24 cellular contexts compared by ENCODE assay signal in the genomic region with DNA sequence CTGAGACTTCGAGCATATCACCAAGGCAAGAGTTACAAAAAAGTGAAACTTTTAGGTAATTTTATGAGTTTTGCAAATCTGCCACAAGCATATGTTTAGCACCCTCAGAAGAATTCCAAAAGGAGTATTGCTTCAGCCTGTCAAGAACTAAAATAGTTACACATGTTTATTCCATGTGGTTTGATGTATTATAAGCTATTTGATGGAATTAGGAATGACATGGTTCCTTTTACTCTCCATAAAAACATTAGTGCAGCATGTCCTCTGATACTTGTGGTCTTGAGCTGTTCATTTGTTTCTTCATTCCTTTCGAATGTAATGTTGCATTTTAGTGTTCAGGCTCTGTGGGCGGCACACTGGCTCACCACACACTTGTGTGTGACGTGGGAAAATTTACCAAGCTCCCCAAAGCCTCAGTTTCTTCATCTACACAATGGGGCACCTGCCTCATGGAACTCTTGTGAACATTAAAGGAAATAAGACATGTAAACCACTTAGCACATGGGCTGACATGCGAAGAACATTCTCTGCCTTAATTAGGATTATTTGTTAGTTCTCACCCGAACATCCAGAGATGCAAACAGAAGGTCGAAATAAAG.
A peak's percentile ranks its signal among the peaks of the same experiment; 100 is the strongest.
DNase-seq lines count a peak whose midpoint lies in the region; ATAC-seq and TF ChIP-seq lines count a peak whose summit lies in the region.
"Had no signal": no experiment of that assay in that cellular context is flagged by ENCODE, and none has a peak within 500 bp of the region (broad histone marks: within the 10 kb centered on the region; RNA-seq: fewer than 3 reads in every experiment).

No MANE protein-coding gene starts in this region.

- H3K9me3 ChIP-seq in colonic mucosa = no peaks in the 10 kb centered on the region
- no peaks in the 10 kb centered on the region for H3K9me3 ChIP-seq in transverse colon
- H3K9me3 ChIP-seq: MG63, SK-N-SH, tibial nerve had no signal

- CTCF ChIA-PET in activated naive CD4-positive, alpha-beta T cell treated with anti-CD3 and anti-CD28 coated beads for 36 hours (lab: Charles Lee) = interaction anchor here (0.5 kb wide), 1 partner anchor 1027 kb away, joined by 3 read pairs; no protein-coding TSS in a partner anchor

- no peak for TF ChIP-seq CTCF in colonic mucosa (IDR thresholded peaks at IDR 0.05)
- no peak for TF ChIP-seq CTCF in transverse colon (IDR thresholded peaks at IDR 0.05)

- intact Hi-C loops in colonic mucosa (cut with DNase I) (no loop called here), transverse colon (cut with DNase I; ENCODE audit: low total_unique reads) (loop anchor here (10.0 kb wide), 1 partner anchor 231 kb away; no protein-coding TSS in a partner anchor)
- intact Hi-C loops in activated naive CD4-positive, alpha-beta T cell treated with anti-CD3 and anti-CD28 coated beads for 36 hours (cut with micrococcal nuclease) = no loop called here

- H3K9ac ChIP-seq in colonic mucosa (ENCODE audit: low read depth in 2 of 2, low read length in 2 of 2) = no peak overlapping the region
- H3K9ac ChIP-seq: SK-N-SH had no signal

- H3K4me3 Mint-ChIP-seq in activated naive CD4-positive, alpha-beta T cell treated with anti-CD3 and anti-CD28 coated beads for 36 hours = no peak overlapping the region

- TF ChIP-seq EP300 in transverse colon (IDR thresholded peaks at IDR 0.05; ENCODE audit: low read depth) = no peak

- TF ChIP-seq POLR2A in transverse colon (IDR thresholded peaks at IDR 0.05) = no peak

- peaks cover 18% of the 10 kb centered on the region for H3K27me3 Mint-ChIP-seq in activated naive CD4-positive, alpha-beta T cell treated with anti-CD3 and anti-CD28 coated beads for 36 hours (ENCODE audit: low read depth)

- DNase-seq in H4 (ENCODE audit: low spot score) (peak; percentile 60), colonic mucosa (no peak), hepatic stellate cell (ENCODE audit: low spot score) (peak; percentile 24), transverse colon (no peak), globus pallidus (ENCODE audit: low spot score) (no peak), KBM-7 (no peak)
- no peak for DNase-seq in activated naive CD4-positive, alpha-beta T cell treated with anti-CD3 and anti-CD28 coated beads for 36 hours
- DNase-seq: activated CD4-positive, alpha-beta T cell treated with anti-CD3 and anti-CD28 coated beads for 48 hours; activated naive CD4-positive, alpha-beta T cell; activated T-cell treated with anti-CD3 and anti-CD28 coated beads, Interleukin-2, amount 50 U/mL, for 48 hours; amygdala; dermis blood vessel endothelial cell; GF-D8; MG63; NCI-H1417; NCI-H446; NCI-H82; SK-N-SH; stimulated activated CD8-positive, alpha-beta memory T cell treated with anti-CD3 and anti-CD28 coated beads, Interleukin-4, amount 100 ng/mL, for 48 hours; T-helper 2 cell had no signal

- no peaks in the 10 kb centered on the region for H3K9me3 Mint-ChIP-seq in activated naive CD4-positive, alpha-beta T cell treated with anti-CD3 and anti-CD28 coated beads for 36 hours

- no peaks in the 10 kb centered on the region for H3K4me1 ChIP-seq in colonic mucosa
- peaks cover 5 to 16% (median 8%) of the 10 kb centered on the region in 4 donors for H3K4me1 ChIP-seq in transverse colon
- H3K4me1 ChIP-seq: tibial nerve had no signal

- H3K36me3 Mint-ChIP-seq in activated naive CD4-positive, alpha-beta T cell treated with anti-CD3 and anti-CD28 coated beads for 36 hours (ENCODE audit: low read depth) = no peaks in the 10 kb centered on the region

- H3K4me3 ChIP-seq in colonic mucosa = no peak overlapping the region
- H3K4me3 ChIP-seq in transverse colon = no peak overlapping the region
- H3K4me3 ChIP-seq: cardiac muscle cell, MG63, tibial nerve had no signal

- H3K27ac Mint-ChIP-seq in activated naive CD4-positive, alpha-beta T cell treated with anti-CD3 and anti-CD28 coated beads for 36 hours = no peak overlapping the region

- no peaks in the 10 kb centered on the region for H3K4me1 Mint-ChIP-seq in activated naive CD4-positive, alpha-beta T cell treated with anti-CD3 and anti-CD28 coated beads for 36 hours (ENCODE audit: low read depth)

- H3K27ac ChIP-seq in colonic mucosa (peak overlapping the region; percentile 83), transverse colon (peak overlapping the region; percentile 89 to 95 (median 92))
- H3K27ac ChIP-seq: cardiac muscle cell, RWPE1, tibial nerve had no signal

- H3K27me3 ChIP-seq in colonic mucosa = no peaks in the 10 kb centered on the region
- H3K27me3 ChIP-seq in transverse colon = no peaks in the 10 kb centered on the region
- H3K27me3 ChIP-seq: cardiac muscle cell, MG63 had no signal

- H3K36me3 ChIP-seq in colonic mucosa = no peaks in the 10 kb centered on the region
- no peaks in the 10 kb centered on the region for H3K36me3 ChIP-seq in transverse colon
- H3K36me3 ChIP-seq: cardiac muscle cell, MG63, tibial nerve had no signal

- in situ Hi-C loops in transverse colon (cut with MboI; ENCODE audit: low pct_ligation_motif_present in 1 of 4, low pct_unique_long_range_greater_than_20kb in 1 of 4, low sequenced_read_pairs in 3 of 4) = loop anchor here in 1 of 4 donors (25.0 kb wide), 1 partner anchor 206 kb away; the partner anchor contains the start of gene FOXF1
- in situ Hi-C loops in KBM-7 (cut with MboI; ENCODE audit: low pct_unique_long_range_greater_than_20kb, low sequenced_read_pairs) = no loop called here

- no peak for ATAC-seq in activated CD4-positive, CD25-positive, alpha-beta regulatory T cell treated with anti-CD3 and anti-CD28 coated beads, Interleukin-2, amount 50 U/mL, for 24 hours

- WGBS in transverse colon (ENCODE audit: low coverage in 1 of 2), 2 donors = 66 to 68% methylated on average over 5 to 7 of the region's 7 CpGs

Comparison
In these comparisons a context has a peak if more than half of its experiments do, and no peak if none do; other contexts are left out.
1. DNase-seq: peak in H4 (single experiment) and hepatic stellate cell (single experiment); none in colonic mucosa (single experiment), transverse colon (single experiment), globus pallidus (single experiment), activated naive CD4-positive, alpha-beta T cell treated with anti-CD3 and anti-CD28 coated beads for 36 hours (single experiment) and KBM-7 (single experiment).